In the genomic region with DNA sequence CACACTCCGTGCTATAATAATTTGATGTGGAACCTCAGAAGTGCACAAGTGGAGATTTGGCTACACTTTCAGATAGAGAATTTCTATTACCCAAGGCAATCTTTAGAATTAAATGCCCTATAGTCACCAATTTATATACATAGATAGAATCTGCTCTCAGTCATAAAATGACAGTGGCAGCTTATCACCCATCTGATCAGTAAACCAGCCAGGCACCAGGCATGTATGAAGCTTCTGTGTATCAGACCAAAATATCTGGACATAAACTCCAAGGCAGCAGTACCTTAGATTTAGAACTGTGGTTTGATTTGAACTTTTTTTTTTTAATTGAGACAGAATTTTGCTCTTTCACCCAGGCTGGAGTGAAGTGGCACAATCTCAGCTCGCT, we compare ENCODE assay signal across 23 cellular contexts.
"Had no signal": no experiment of that assay in that cellular context is flagged by ENCODE, and none has a peak within 500 bp of the region (broad histone marks: within the 10 kb centered on the region; RNA-seq: fewer than 3 reads in every experiment).

No MANE protein-coding gene starts in this region.

- H3K4me1 ChIP-seq: neural progenitor cell, psoas muscle, right lobe of liver, sigmoid colon, stomach, tibial nerve, upper lobe of left lung, vagina had no signal

- H3K27ac ChIP-seq: neural progenitor cell, ovary, parathyroid adenoma, psoas muscle, right lobe of liver, sigmoid colon, stomach, thoracic aorta, thyroid gland, tibial nerve, upper lobe of left lung, vagina had no signal

- H3K36me3 ChIP-seq: neural progenitor cell, ovary, right lobe of liver, sigmoid colon, stomach, thoracic aorta, thyroid gland, tibial nerve, upper lobe of left lung, vagina had no signal

- H3K4me2 ChIP-seq: neural progenitor cell had no signal

- H2AFZ ChIP-seq: neural progenitor cell, parathyroid adenoma had no signal

- DNase-seq: occipital lobe; ovary; posterior cingulate gyrus; psoas muscle; right cardiac atrium; right lobe of liver; sigmoid colon; stimulated activated CD4-positive, alpha-beta T cell treated with anti-CD3 and anti-CD28 coated beads, Interleukin-15, amount 100 ng/mL, for 24 hours; stimulated activated CD4-positive, alpha-beta T cell treated with anti-CD3 and anti-CD28 coated beads, Interleukin-2, amount 100 ng/mL, for 24 hours; stimulated activated CD4-positive, alpha-beta T cell treated with anti-CD3 and anti-CD28 coated beads, Interleukin-2, amount 100 ng/mL, for 48 hours; stimulated activated CD4-positive, alpha-beta T cell treated with anti-CD3 and anti-CD28 coated beads, Interleukin-4, amount 100 ng/mL, for 24 hours; stimulated activated naive B cell treated with anti-CD40 and anti-IgM and Interleukin-4, amounts not matched to agents 10 μg/mL and 1 μg/mL and 100 μg/mL, for 72 hours; stimulated activated naive CD4-positive, alpha-beta T cell treated with Interleukin-2 at 50 U/mL for 16 hours; stomach; thyroid gland; trophoblast cell; upper lobe of left lung had no signal

- H3K9me3 ChIP-seq: ovary, psoas muscle, right lobe of liver, sigmoid colon, stomach, thoracic aorta, thyroid gland, tibial nerve, upper lobe of left lung, vagina had no signal

- H3K4me3 ChIP-seq: neural progenitor cell, ovary, psoas muscle, right lobe of liver, sigmoid colon, stomach, thoracic aorta, thyroid gland, tibial nerve, upper lobe of left lung, vagina had no signal

- ATAC-seq: psoas muscle; right cardiac atrium; right lobe of liver; stimulated activated effector memory CD8-positive, alpha-beta T cell treated with anti-CD3 and anti-CD28 coated beads, Interleukin-12 subunit alpha, Interleukin-12 subunit beta, amount 100 ng/mL, for 72 hours; stimulated activated naive B cell treated with anti-CD40 and anti-IgM and Interleukin-4, amounts not matched to agents 10 μg/mL and 1 μg/mL and 100 μg/mL, for 72 hours had no signal

- H3K9ac ChIP-seq: neural progenitor cell, parathyroid adenoma had no signal

- H3K27me3 ChIP-seq: neural progenitor cell, ovary, right lobe of liver, sigmoid colon, stomach, thyroid gland, tibial nerve, upper lobe of left lung, vagina had no signal

- H3K79me2 ChIP-seq: parathyroid adenoma had no signal
